8 cellular contexts compared by ENCODE assay signal in the genomic region with DNA sequence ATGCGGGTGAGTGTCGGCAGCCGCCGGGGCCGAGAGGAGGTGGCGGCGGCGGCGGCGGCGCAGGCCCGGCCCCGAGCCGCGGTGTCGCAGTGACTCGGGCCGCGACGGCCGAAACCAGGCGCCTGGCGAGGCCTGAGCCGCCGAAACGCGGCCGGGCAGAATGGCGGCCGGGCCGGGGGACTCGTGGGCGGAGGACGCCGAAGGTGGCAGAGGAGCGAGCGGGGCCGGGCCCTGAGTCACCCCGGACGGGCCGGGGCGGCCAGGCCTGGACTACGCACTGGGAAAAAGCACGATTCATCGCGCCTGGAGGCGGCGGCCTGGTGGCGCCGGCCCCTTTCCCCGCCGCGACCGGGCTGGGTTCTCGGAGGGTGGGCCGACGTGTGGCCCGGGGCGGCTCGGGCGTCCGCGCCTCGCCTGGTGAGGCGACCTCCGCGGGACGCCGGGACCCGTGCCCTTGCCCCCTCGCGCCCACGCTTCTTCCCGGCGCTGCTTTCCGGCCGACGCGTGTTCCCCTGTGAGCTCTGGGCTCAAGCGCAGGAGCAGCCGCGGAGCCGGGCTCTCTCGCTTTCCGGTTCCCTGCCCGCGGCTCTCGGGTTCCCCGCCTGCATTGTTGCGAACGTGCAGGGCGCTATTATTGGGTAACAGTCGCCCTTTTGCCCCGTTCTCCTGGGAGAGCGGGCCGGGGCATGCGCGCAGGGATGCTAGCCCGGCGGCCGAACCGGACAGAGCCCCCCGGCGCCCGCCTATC. TPM values are rescaled to one million over a fixed set of nuclear protein-coding genes. Genes with fewer than 3 reads are reported as not detected.
DNase-seq lines count a peak whose midpoint lies in the region; ATAC-seq and TF ChIP-seq lines count a peak whose summit lies in the region.

No MANE protein-coding gene starts in this region.

- peak overlapping the region; percentile 84 to 87 for H3K4me3 Mint-ChIP-seq in CD14-positive monocyte
- peak overlapping the region; percentile 77 for H3K4me3 Mint-ChIP-seq in activated naive CD8-positive, alpha-beta T cell

- peak; percentile 55 for DNase-seq in CD14-positive monocyte (ENCODE audit: low spot score)
- peak; percentile 61 for DNase-seq in left ventricle myocardium inferior
- peak; percentile 19 for DNase-seq in renal cortical epithelial cell (ENCODE audit: low read depth)
- DNase-seq in DMS153 treated with DMSO at 0.1 percent for 48 hours (lab: John Stamatoyannopoulos, UW; ENCODE audit: unreplicated experiment), result no peak

- peak; percentile 36 for ATAC-seq in GM19025 (IDR thresholded peaks at IDR 0.05; ENCODE audit: low read depth, unreplicated experiment)
- ATAC-seq in HG03135 (IDR thresholded peaks at IDR 0.05; ENCODE audit: unreplicated experiment), result peak; percentile 47

- intact Hi-C loops in CD14-positive monocyte (cut with micrococcal nuclease), result loop anchor here in 1 of 2 donors (10.0 kb wide), 1 partner anchor 74 kb away; no protein-coding TSS in a partner anchor
- intact Hi-C loops in left ventricle myocardium inferior (cut with micrococcal nuclease), result no loop called here

- H3K27me3 ChIP-seq in left ventricle myocardium inferior (ENCODE audit: low read depth), result no peaks in the 10 kb centered on the region

- H3K36me3 ChIP-seq in left ventricle myocardium inferior, result no peaks in the 10 kb centered on the region

- peak; percentile 51 for TF ChIP-seq POLR2A in Raji (IDR thresholded peaks at IDR 0.05; ENCODE audit: insufficient read depth, low read depth, low read length)

- no peaks in the 10 kb centered on the region for H3K9me3 ChIP-seq in left ventricle myocardium inferior (replicated peaks)

- peak overlapping the region; percentile 88 for H3K4me3 ChIP-seq in left ventricle myocardium inferior

- peak overlapping the region; percentile 95 for H3K27ac ChIP-seq in left ventricle myocardium inferior (replicated peaks)

- peaks cover 0 to 4% (median 1%) of the 10 kb centered on the region in 3 donors for H3K27me3 Mint-ChIP-seq in CD14-positive monocyte (ENCODE audit: low read depth in 3 of 3)
- H3K27me3 Mint-ChIP-seq in activated naive CD8-positive, alpha-beta T cell, result no peaks in the 10 kb centered on the region

- peaks cover 71% of the 10 kb centered on the region for H3K4me1 ChIP-seq in left ventricle myocardium inferior

- no peaks in the 10 kb centered on the region for H3K9me3 Mint-ChIP-seq in CD14-positive monocyte
- no peaks in the 10 kb centered on the region for H3K9me3 Mint-ChIP-seq in activated naive CD8-positive, alpha-beta T cell (ENCODE audit: low read depth)

- TF ChIP-seq CTCF in CD14-positive monocyte (IDR thresholded peaks at IDR 0.05) (no peak), left ventricle myocardium inferior (IDR thresholded peaks at IDR 0.05; ENCODE audit: borderline replicate concordance) (no peak)

- no peaks in the 10 kb centered on the region for H3K36me3 Mint-ChIP-seq in CD14-positive monocyte
- peaks cover 4% of the 10 kb centered on the region for H3K36me3 Mint-ChIP-seq in activated naive CD8-positive, alpha-beta T cell

- H3K27ac Mint-ChIP-seq in CD14-positive monocyte, result peak overlapping the region; percentile 80 to 90 (median 87)
- peak overlapping the region; percentile 70 for H3K27ac Mint-ChIP-seq in activated naive CD8-positive, alpha-beta T cell

- H3K4me1 Mint-ChIP-seq in CD14-positive monocyte, result peaks cover 49% of the 10 kb centered on the region
- H3K4me1 Mint-ChIP-seq in activated naive CD8-positive, alpha-beta T cell (ENCODE audit: low read depth), result peaks cover 66% of the 10 kb centered on the region

RNA-seq across cellular contexts. Expression of gene CUL1, which starts 0.5 kb away (rescaled TPM):
- polyA plus RNA-seq in CD14-positive monocyte, result 10 to 100 TPM; 23.9 to 32.6 TPM
- total RNA-seq in left ventricle myocardium inferior, result 48.2 TPM
- total RNA-seq in renal cortical epithelial cell, result 39.2 and 69.2 TPM in 2 replicates
